8 cellular contexts compared by ENCODE assay signal in genomic region chr15:88454867-88455810, GRCh38. TPM values are rescaled to one million over a fixed set of nuclear protein-coding genes. Genes with fewer than 3 reads are reported as not detected.
DNase-seq lines count a peak whose midpoint lies in the region; ATAC-seq, FAIRE-seq and TF ChIP-seq lines count a peak whose summit lies in the region.

No MANE protein-coding gene starts in this region.

- H3K4me3 ChIP-seq in endothelial cell of umbilical vein (replicated peaks in 1 of 3; ENCODE audit: insufficient read depth in 1 of 3, low read depth in 1 of 3, low read length in 3 of 3) = no peak overlapping the region
- no peak overlapping the region for H3K4me3 ChIP-seq in upper lobe of left lung

- dilution Hi-C loops in endothelial cell of umbilical vein (cut with MboI; ENCODE audit: extremely low pct_ligation_motif_present, low sequenced_read_pairs) = no loop called here

- CTCF ChIA-PET in endothelial cell of umbilical vein (lab: Charles Lee) = interaction anchor here (0.6 to 4.6 kb wide), 4 partner anchors 8 to 210 kb away, joined by 3 to 26 read pairs (median 4); partner anchors contain the start of genes MRPL46 and MRPS11

- H3K36me3 ChIP-seq in endothelial cell of umbilical vein (ENCODE audit: control insufficient read depth in 2 of 2, extremely low read depth in 1 of 2, insufficient read depth in 2 of 2, low read length in 2 of 2) (peaks cover under 1 to 17% of the 10 kb centered on the region in 2 experiments), upper lobe of left lung (peaks cover 8 to 34% (median 24%) of the 10 kb centered on the region in 4 donors)

- H3K27ac ChIP-seq in endothelial cell of umbilical vein (ENCODE audit: insufficient read depth, low read depth, low read length) (no peak overlapping the region), upper lobe of left lung (peak overlapping the region in 1 of 4 donors; percentile 10)

- BruUV-seq in endothelial cell of umbilical vein (replicated peaks; lab: Mats Ljungman, UMichigan) = no TSS peak

- no peaks in the 10 kb centered on the region for H3K79me2 ChIP-seq in endothelial cell of umbilical vein (ENCODE audit: control insufficient read depth, insufficient read depth, low read length)

- intact Hi-C loops in endothelial cell of umbilical vein (cut with micrococcal nuclease) = loop anchor here (1.0 to 10.0 kb wide), 3 partner anchors 9 to 180 kb away; no protein-coding TSS in a partner anchor

- TF ChIP-seq POLR2A in endothelial cell of umbilical vein (IDR thresholded peaks at IDR 0.05; ENCODE audit: low read depth, low read length) (no peak), upper lobe of left lung (IDR thresholded peaks at IDR 0.05) (no peak)

- peak overlapping the region; percentile 41 for H3K4me2 ChIP-seq in endothelial cell of umbilical vein (ENCODE audit: insufficient read depth, low read length)

- no peak for TF ChIP-seq EP300 in upper lobe of left lung (IDR thresholded peaks at IDR 0.05)

- H3K9me3 ChIP-seq in endothelial cell of umbilical vein (replicated peaks; ENCODE audit: control insufficient read depth, insufficient read depth, low read length) (no peaks in the 10 kb centered on the region), upper lobe of left lung (no peaks in the 10 kb centered on the region)

- no peaks in the 10 kb centered on the region for H4K20me1 ChIP-seq in endothelial cell of umbilical vein (replicated peaks; ENCODE audit: control insufficient read depth, extremely low read depth, insufficient read depth, low read length)

- TF ChIP-seq CTCF in endothelial cell of umbilical vein (IDR thresholded peaks at IDR 0.05; ENCODE audit: extremely low read depth in 1 of 2, insufficient read depth in 1 of 2, low read depth in 1 of 2, low read length in 2 of 2) (peak; percentile 77 to 84), upper lobe of left lung (IDR thresholded peaks at IDR 0.05) (peak; percentile 36 to 68 (median 52))

- DNase-seq in COLO668 (lab: John Stamatoyannopoulos, UW; ENCODE audit: unreplicated experiment) (peak; percentile 60), NCI-H2196 (lab: John Stamatoyannopoulos, UW; ENCODE audit: unreplicated experiment) (peak; percentile 59), endothelial cell of umbilical vein (ENCODE audit: low read depth, low spot score) (peak; percentile 60), myocyte (ENCODE audit: low read depth) (peak; percentile 82), upper lobe of left lung (peak in 1 of 2 donors; percentile 64)
- DNase-seq in activated CD4-positive, alpha-beta T cell treated with anti-CD3 and anti-CD28 coated beads for 48 hours = peak; percentile 67

- ATAC-seq in GM19324 (IDR thresholded peaks at IDR 0.05; ENCODE audit: low FRiP score, unreplicated experiment) (peak; percentile 77), HG03175 (IDR thresholded peaks at IDR 0.05; ENCODE audit: unreplicated experiment) (peak; percentile 91), upper lobe of left lung (ENCODE audit: low FRiP score in 2 of 2) (peak; percentile 77 to 81)

- H2AFZ ChIP-seq in endothelial cell of umbilical vein (ENCODE audit: low read depth, low read length) = no peak overlapping the region

- H3K9me1 ChIP-seq in endothelial cell of umbilical vein (replicated peaks; ENCODE audit: control insufficient read depth, extremely low read depth, insufficient read depth, low read length) = no peaks in the 10 kb centered on the region

- no peak overlapping the region for H3K9ac ChIP-seq in endothelial cell of umbilical vein (replicated peaks; ENCODE audit: extremely low read depth, insufficient read depth, low read length)

- POLR2A ChIA-PET in endothelial cell of umbilical vein (lab: Charles Lee) = no interaction called here

- H3K4me1 ChIP-seq in endothelial cell of umbilical vein (ENCODE audit: control insufficient read depth, extremely low read depth, insufficient read depth, low read length) (peaks cover 15% of the 10 kb centered on the region), upper lobe of left lung (peaks cover 0 to 9% (median 7%) of the 10 kb centered on the region in 4 donors)

- FAIRE-seq in endothelial cell of umbilical vein (lab: Jason Lieb, UNC) = peak; percentile 98

- H3K27me3 ChIP-seq in endothelial cell of umbilical vein (ENCODE audit: control insufficient read depth in 2 of 2, insufficient read depth in 2 of 2, low read length in 2 of 2) (no peaks in the 10 kb centered on the region), upper lobe of left lung (no peaks in the 10 kb centered on the region)

- WGBS in upper lobe of left lung, 2 donors = 23 to 38% methylated on average over 6 to 9 of the region's 9 CpGs

TF ChIP-seq in endothelial cell of umbilical vein, 7 proteins besides CTCF, POLR2A, EP300 and RAD21:
- TF ChIP-seq EZH2 (IDR thresholded peaks at IDR 0.05; ENCODE audit: borderline replicate concordance, low read depth, low read length, severe bottlenecking) (no peak), GATA2 (IDR thresholded peaks at IDR 0.05; ENCODE audit: insufficient read depth, insufficient read length, low read depth, low read length) (no peak), POLR2AphosphoS5 (IDR thresholded peaks at IDR 0.05; ENCODE audit: insufficient read depth, low read depth, low read length) (peak; percentile 4), MYC (IDR thresholded peaks at IDR 0.05; ENCODE audit: low read depth, low read length) (no peak), FOS (IDR thresholded peaks at IDR 0.05; ENCODE audit: borderline replicate concordance, insufficient read depth, low read length) (no peak), JUN (IDR thresholded peaks at IDR 0.05; ENCODE audit: borderline replicate concordance, insufficient read depth, insufficient read length, low read depth) (no peak)

RNA-seq across cellular contexts. Expression of gene MRPL46, which starts 12.0 kb away (rescaled TPM):
- total RNA-seq in endothelial cell of umbilical vein = 27.9 and 30.9 TPM in 2 replicates
- polyA plus RNA-seq in endothelial cell of umbilical vein = 21.6 and 24.5 TPM in 2 replicates
- polyA plus RNA-seq in endothelial cell of umbilical vein (2011; cell fraction: cytosol; rRNA removed) = 35.5 and 39.3 TPM in 2 replicates
- polyA plus RNA-seq in endothelial cell of umbilical vein (2011; cell fraction: nucleus; rRNA removed) = 19.9 and 23.2 TPM in 2 replicates
- 25.7 and 30.2 TPM in 2 replicates for polyA plus RNA-seq in endothelial cell of umbilical vein (2012)
- polyA minus RNA-seq in endothelial cell of umbilical vein = 11.0 and 12.1 TPM in 2 replicates
- polyA minus RNA-seq in endothelial cell of umbilical vein (2011; cell fraction: cytosol; rRNA and poly(A)+ RNA removed) = 12.5 TPM
- 18.4 and 22.1 TPM in 2 replicates for polyA minus RNA-seq in endothelial cell of umbilical vein (2011; cell fraction: nucleus; rRNA and poly(A)+ RNA removed)
- 22.5 and 25.7 TPM in 2 replicates for total RNA-seq in myocyte
- polyA plus RNA-seq in myocyte (2012) = 24.9 TPM
- total RNA-seq in upper lobe of left lung = 10 to 100 TPM in 5 of 6 donors, 1 to 10 TPM in 1; 8.7 to 23.1 (median 17.6) TPM

RNA-seq across cellular contexts. Expression of gene MRPS11, which starts 12.4 kb away (rescaled TPM):
- total RNA-seq in endothelial cell of umbilical vein (66.3 and 71.7 TPM in 2 replicates), myocyte (47.9 and 50.4 TPM in 2 replicates), upper lobe of left lung (10 to 100 TPM; 12.9 to 53.4 (median 34.7) TPM)
- 97.9 and 111 TPM in 2 replicates for polyA plus RNA-seq in endothelial cell of umbilical vein
- polyA plus RNA-seq in endothelial cell of umbilical vein (2011; cell fraction: cytosol; rRNA removed) = 135 and 140 TPM in 2 replicates
- polyA plus RNA-seq in endothelial cell of umbilical vein (2011; cell fraction: nucleus; rRNA removed) = 53.4 and 66.0 TPM in 2 replicates
- polyA plus RNA-seq in endothelial cell of umbilical vein (2012) = 59.9 and 80.2 TPM in 2 replicates
- polyA minus RNA-seq in endothelial cell of umbilical vein = 31.1 and 47.0 TPM in 2 replicates
- 55.4 TPM for polyA minus RNA-seq in endothelial cell of umbilical vein (2011; cell fraction: cytosol; rRNA and poly(A)+ RNA removed)
- polyA minus RNA-seq in endothelial cell of umbilical vein (2011; cell fraction: nucleus; rRNA and poly(A)+ RNA removed) = 16.1 and 20.7 TPM in 2 replicates
- polyA plus RNA-seq in myocyte (2012) = 99.2 TPM
